ENCODE assay signal across 10 cellular contexts in the genomic region with DNA sequence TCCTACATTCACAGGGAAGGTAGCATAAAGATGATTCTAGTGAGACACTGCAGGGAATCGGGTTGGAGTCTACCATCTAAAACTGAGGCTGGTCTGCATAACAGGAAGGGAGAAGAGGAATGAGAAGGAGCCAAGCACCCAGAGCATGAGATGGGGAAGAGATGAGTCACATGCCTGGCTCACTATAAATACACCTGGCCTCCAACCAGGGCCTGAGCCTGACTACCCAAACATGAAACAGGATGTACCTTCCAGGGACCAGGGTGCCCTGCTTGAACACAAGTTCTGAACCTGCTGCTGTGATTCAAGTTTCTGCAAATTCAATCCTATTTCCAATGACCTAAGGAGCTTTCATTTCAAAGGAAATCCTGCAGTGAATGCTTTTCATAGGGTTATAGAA. TPM values are rescaled to one million over a fixed set of nuclear protein-coding genes. Genes with fewer than 3 reads are reported as not detected.
DNase-seq lines count a peak whose midpoint lies in the region; ATAC-seq, FAIRE-seq and TF ChIP-seq lines count a peak whose summit lies in the region.
"Had no signal": no experiment of that assay in that cellular context is flagged by ENCODE, and none has a peak within 500 bp of the region (broad histone marks: within the 10 kb centered on the region; RNA-seq: fewer than 3 reads in every experiment).

No MANE protein-coding gene starts in this region.

- no peak for DNase-seq in A549 (ENCODE audit: low read depth in 1 of 2, low spot score in 1 of 2)
- peak; percentile 3 for DNase-seq in HK-2 (ENCODE audit: unreplicated experiment)
- no peak for DNase-seq in esophagus muscularis mucosa (ENCODE audit: extremely low spot score)
- DNase-seq in brain microvascular endothelial cell = no peak
- DNase-seq in occipital lobe (lab: John Stamatoyannopoulos, UW) = no peak
- no peak for DNase-seq in dedifferentiated amniotic fluid mesenchymal stem cell (ENCODE audit: extremely low spot score)
- DNase-seq in NCI-H1092 (lab: John Stamatoyannopoulos, UW) = no peak
- DNase-seq: DND-41 had no signal

- H3K27me3 ChIP-seq in esophagus muscularis mucosa (no peaks in the 10 kb centered on the region), brain microvascular endothelial cell (replicated peaks) (no peaks in the 10 kb centered on the region)

- TF ChIP-seq CTCF in A549 (IDR thresholded peaks at IDR 0.05) (no peak), esophagus muscularis mucosa (IDR thresholded peaks at IDR 0.05) (no peak), brain microvascular endothelial cell (IDR thresholded peaks at IDR 0.05; ENCODE audit: low read depth, low read length, missing control alignments) (no peak)

- no peak for FAIRE-seq in A549 (lab: Jason Lieb, UNC)
- FAIRE-seq: K562 had no signal

- H3K9me3 ChIP-seq in A549 (peaks cover 6% of the 10 kb centered on the region; the same call in 1 of the 3 replicates), esophagus muscularis mucosa (no peaks in the 10 kb centered on the region)

- H3K4me1 ChIP-seq in A549 (peaks cover 43% of the 10 kb centered on the region), esophagus muscularis mucosa (peaks cover 24 to 61% (median 51%) of the 10 kb centered on the region in 4 donors)

- no peaks in the 10 kb centered on the region for H3K36me3 ChIP-seq in esophagus muscularis mucosa
- no peaks in the 10 kb centered on the region for H3K36me3 ChIP-seq in brain microvascular endothelial cell (replicated peaks)

- CTCF ChIA-PET in A549 (lab: Yijun Ruan, JAX) = no interaction called here

- in situ Hi-C loops in brain microvascular endothelial cell (cut with HindIII; ENCODE audit: low pct_ligation_motif_present, low sequenced_read_pairs) = no loop called here

- intact Hi-C loops in esophagus muscularis mucosa (cut with DNase I) = no loop called here

- H3K4me2 ChIP-seq in A549 = 0 out of 3 replicates have a peak overlapping the region, but pooled peaks have one; percentile 18

- TF ChIP-seq EP300 in A549 (IDR thresholded peaks at IDR 0.05) = no peak
- TF ChIP-seq EP300 in esophagus muscularis mucosa (IDR thresholded peaks at IDR 0.05) = no peak

- no peak for TF ChIP-seq RAD21 in A549 (conservative IDR thresholded peaks at IDR 0.05 in 1 of 2, IDR thresholded peaks at IDR 0.05 in 1 of 2)

- TF ChIP-seq POLR2A in A549 (IDR thresholded peaks at IDR 0.05; ENCODE audit: low read length) = no peak
- TF ChIP-seq POLR2A in esophagus muscularis mucosa (IDR thresholded peaks at IDR 0.05; ENCODE audit: low read depth) = no peak

- 80% methylated on average over 1 of the region's 1 CpG for WGBS in A549 (ENCODE audit: missing lambda C conversion rate)
- WGBS in esophagus muscularis mucosa = 65% methylated on average over 1 of the region's 1 CpG

- ATAC-seq in A549 (peak in 1 of 2 experiments; percentile 53; a peak in 3 of 6 replicates), GM19463 (IDR thresholded peaks at IDR 0.05; ENCODE audit: unreplicated experiment) (peak; percentile 59)
- ATAC-seq: K562 had no signal

- H3K27ac ChIP-seq in A549 = peak overlapping the region; percentile 35 to 59; a peak in 5 of 6 replicates
- peak overlapping the region; percentile 52 to 63 (median 60) for H3K27ac ChIP-seq in esophagus muscularis mucosa (replicated peaks in 1 of 4)
- H3K27ac ChIP-seq in brain microvascular endothelial cell = no peak overlapping the region

- POLR2A ChIA-PET in A549 (lab: Yijun Ruan, JAX) = no interaction called here

- H3K4me3 ChIP-seq in A549 (no peak overlapping the region), esophagus muscularis mucosa (no peak overlapping the region), brain microvascular endothelial cell (ENCODE audit: low read depth, low read length) (no peak overlapping the region)
- H3K4me3 ChIP-seq: K562 had no signal

TF ChIP-seq in A549, 52 proteins besides CTCF, POLR2A, EP300 and RAD21:
- TF ChIP-seq, protein P1, sequence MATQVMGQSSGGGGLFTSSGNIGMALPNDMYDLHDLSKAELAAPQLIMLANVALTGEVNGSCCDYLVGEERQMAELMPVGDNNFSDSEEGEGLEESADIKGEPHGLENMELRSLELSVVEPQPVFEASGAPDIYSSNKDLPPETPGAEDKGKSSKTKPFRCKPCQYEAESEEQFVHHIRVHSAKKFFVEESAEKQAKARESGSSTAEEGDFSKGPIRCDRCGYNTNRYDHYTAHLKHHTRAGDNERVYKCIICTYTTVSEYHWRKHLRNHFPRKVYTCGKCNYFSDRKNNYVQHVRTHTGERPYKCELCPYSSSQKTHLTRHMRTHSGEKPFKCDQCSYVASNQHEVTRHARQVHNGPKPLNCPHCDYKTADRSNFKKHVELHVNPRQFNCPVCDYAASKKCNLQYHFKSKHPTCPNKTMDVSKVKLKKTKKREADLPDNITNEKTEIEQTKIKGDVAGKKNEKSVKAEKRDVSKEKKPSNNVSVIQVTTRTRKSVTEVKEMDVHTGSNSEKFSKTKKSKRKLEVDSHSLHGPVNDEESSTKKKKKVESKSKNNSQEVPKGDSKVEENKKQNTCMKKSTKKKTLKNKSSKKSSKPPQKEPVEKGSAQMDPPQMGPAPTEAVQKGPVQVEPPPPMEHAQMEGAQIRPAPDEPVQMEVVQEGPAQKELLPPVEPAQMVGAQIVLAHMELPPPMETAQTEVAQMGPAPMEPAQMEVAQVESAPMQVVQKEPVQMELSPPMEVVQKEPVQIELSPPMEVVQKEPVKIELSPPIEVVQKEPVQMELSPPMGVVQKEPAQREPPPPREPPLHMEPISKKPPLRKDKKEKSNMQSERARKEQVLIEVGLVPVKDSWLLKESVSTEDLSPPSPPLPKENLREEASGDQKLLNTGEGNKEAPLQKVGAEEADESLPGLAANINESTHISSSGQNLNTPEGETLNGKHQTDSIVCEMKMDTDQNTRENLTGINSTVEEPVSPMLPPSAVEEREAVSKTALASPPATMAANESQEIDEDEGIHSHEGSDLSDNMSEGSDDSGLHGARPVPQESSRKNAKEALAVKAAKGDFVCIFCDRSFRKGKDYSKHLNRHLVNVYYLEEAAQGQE (IDR thresholded peaks at IDR 0.05) = no peak
- TF ChIP-seq, protein P2, sequence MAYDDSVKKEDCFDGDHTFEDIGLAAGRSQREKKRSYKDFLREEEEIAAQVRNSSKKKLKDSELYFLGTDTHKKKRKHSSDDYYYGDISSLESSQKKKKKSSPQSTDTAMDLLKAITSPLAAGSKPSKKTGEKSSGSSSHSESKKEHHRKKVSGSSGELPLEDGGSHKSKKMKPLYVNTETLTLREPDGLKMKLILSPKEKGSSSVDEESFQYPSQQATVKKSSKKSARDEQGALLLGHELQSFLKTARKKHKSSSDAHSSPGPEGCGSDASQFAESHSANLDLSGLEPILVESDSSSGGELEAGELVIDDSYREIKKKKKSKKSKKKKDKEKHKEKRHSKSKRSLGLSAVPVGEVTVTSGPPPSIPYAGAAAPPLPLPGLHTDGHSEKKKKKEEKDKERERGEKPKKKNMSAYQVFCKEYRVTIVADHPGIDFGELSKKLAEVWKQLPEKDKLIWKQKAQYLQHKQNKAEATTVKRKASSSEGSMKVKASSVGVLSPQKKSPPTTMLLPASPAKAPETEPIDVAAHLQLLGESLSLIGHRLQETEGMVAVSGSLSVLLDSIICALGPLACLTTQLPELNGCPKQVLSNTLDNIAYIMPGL (CRISPR knock-in tag; IDR thresholded peaks at IDR 0.05; ENCODE audit: borderline replicate concordance) = no peak
- TF ChIP-seq ZC3H11A (IDR thresholded peaks at IDR 0.05) = no peak
- no peak for TF ChIP-seq MAFK (IDR thresholded peaks at IDR 0.05; ENCODE audit: partially characterized antibody)
- TF ChIP-seq MAZ (IDR thresholded peaks at IDR 0.05; ENCODE audit: borderline replicate concordance, low read depth, low read length) = no peak
- TF ChIP-seq GATA3 (IDR thresholded peaks at IDR 0.05; ENCODE audit: borderline replicate concordance) = no peak
- TF ChIP-seq HOXB13 (CRISPR knock-in tag; IDR thresholded peaks at IDR 0.05; ENCODE audit: low read depth) = no peak
- TF ChIP-seq TFCP2L1 (CRISPR knock-in tag; IDR thresholded peaks at IDR 0.05) = no peak
- no peak for TF ChIP-seq CEBPB (IDR thresholded peaks at IDR 0.05)
- TF ChIP-seq EHF (CRISPR knock-in tag; IDR thresholded peaks at IDR 0.05) = no peak
- no peak for TF ChIP-seq NFE2L2 (conservative IDR thresholded peaks at IDR 0.05; ENCODE audit: low read length)
- no peak for TF ChIP-seq HEYL (CRISPR knock-in tag; IDR thresholded peaks at IDR 0.05)
- no peak for TF ChIP-seq ZNF302 (CRISPR knock-in tag; IDR thresholded peaks at IDR 0.05)
- no peak for TF ChIP-seq POLR2AphosphoS2 (conservative IDR thresholded peaks at IDR 0.05; ENCODE audit: low read length)
- TF ChIP-seq, protein P3, sequence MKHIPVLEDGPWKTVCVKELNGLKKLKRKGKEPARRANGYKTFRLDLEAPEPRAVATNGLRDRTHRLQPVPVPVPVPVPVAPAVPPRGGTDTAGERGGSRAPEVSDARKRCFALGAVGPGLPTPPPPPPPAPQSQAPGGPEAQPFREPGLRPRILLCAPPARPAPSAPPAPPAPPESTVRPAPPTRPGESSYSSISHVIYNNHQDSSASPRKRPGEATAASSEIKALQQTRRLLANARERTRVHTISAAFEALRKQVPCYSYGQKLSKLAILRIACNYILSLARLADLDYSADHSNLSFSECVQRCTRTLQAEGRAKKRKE (CRISPR knock-in tag; IDR thresholded peaks at IDR 0.05; ENCODE audit: low read depth) = no peak

RNA-seq across cellular contexts. Expression of a gene that starts 24.9 kb away (rescaled TPM):
- polyA plus RNA-seq in A549 (2011; rRNA removed) = 65.3 and 66.5 TPM in 2 replicates
- polyA plus RNA-seq in A549 (2012; cell fraction: cytosol; rRNA removed) = 42.4 and 52.0 TPM in 2 replicates
- 65.3 and 66.7 TPM in 2 replicates for polyA plus RNA-seq in A549 (2012; cell fraction: nucleus; rRNA removed)
- 41.8 to 58.3 TPM (median 50.5 TPM) in 3 replicates for polyA plus RNA-seq in A549 (2017; fragmentation: RNase III; extraction: RNeasy Plus Mini Kit Qiagen cat#74134 plus additional on column Dnase treatment)
- 67.2 and 68.7 TPM in 2 replicates for polyA minus RNA-seq in A549 (2011; rRNA and poly(A)+ RNA removed)
- 10 to 100 TPM; 61.0 to 91.5 (median 70.1) TPM for total RNA-seq in esophagus muscularis mucosa
- total RNA-seq in occipital lobe = 27.0 TPM
